ENCODE assay signal across 17 cellular contexts in the genomic region with DNA sequence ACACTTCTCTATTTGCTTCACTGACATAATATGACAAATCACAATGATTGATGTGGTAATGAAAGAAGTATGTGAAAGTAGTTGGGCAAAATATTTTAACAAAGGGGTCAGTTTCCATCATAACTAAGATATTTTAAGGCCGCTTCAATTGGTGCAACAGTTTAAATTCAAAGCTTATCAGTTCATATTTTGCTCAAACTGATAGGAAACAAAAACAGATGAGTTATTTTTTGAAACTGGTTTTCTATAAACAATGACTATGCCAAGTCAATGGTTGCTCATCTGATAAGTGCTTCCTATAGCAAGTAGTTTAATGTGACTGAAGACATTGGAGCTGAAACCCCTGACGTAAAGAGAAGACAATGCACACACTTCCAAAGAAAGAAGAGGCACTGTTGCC.
"Had no signal": no experiment of that assay in that cellular context is flagged by ENCODE, and none has a peak within 500 bp of the region (broad histone marks: within the 10 kb centered on the region; RNA-seq: fewer than 3 reads in every experiment).

No MANE protein-coding gene starts in this region.

- H3K4me1 ChIP-seq: left lung, lower lobe of right lung had no signal

- DNase-seq: cerebellar nuclear complex; erythroblast; foreskin melanocyte; head of caudate nucleus; hippocampal formation; kidney glomerular epithelial cell; left lung; lower lobe of right lung; mesenchymal stem cell; naive thymus-derived CD4-positive, alpha-beta T cell; posterior cingulate gyrus; stimulated activated CD4-positive, alpha-beta T cell treated with anti-CD3 and anti-CD28 coated beads, Interleukin-12 subunit alpha, Interleukin-12 subunit beta, amount 100 ng/mL, for 4 hours; stimulated activated naive CD4-positive, alpha-beta T cell had no signal

- H3K4me3 ChIP-seq: left lung, lower lobe of right lung, skin epidermis had no signal

- H3K27me3 ChIP-seq: left lung had no signal

- H3K36me3 ChIP-seq: left lung, lower lobe of right lung had no signal

- ATAC-seq: left lung; lower lobe of right lung; naive thymus-derived CD4-positive, alpha-beta T cell; sciatic nerve had no signal

- FAIRE-seq: colon, islet of Langerhans had no signal

- H3K27ac ChIP-seq: left lung, lower lobe of right lung, skin epidermis had no signal

- H3K9me3 ChIP-seq: lower lobe of right lung had no signal
